In the genomic region with DNA sequence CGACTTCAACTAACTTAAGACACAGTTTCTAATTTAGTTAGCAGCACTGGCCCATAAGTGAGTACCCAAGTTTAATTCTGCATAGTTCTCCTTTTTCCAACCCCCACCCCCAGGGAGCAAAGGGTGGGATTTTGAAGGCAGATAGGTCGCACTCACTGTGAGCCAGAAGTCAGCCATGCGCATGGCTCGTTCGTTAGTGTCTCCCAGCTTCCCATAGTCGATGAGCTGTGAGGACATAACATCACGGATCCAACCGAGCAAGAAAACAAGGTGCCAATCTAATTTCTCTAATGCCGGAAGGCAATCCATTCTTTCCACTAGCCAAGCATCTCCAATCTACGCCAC, we compare ENCODE assay signal across 8 cellular contexts. TPM values are rescaled to one million over a fixed set of nuclear protein-coding genes. Genes with fewer than 3 reads are reported as not detected.
DNase-seq lines count a peak whose midpoint lies in the region; ATAC-seq and TF ChIP-seq lines count a peak whose summit lies in the region.

No MANE protein-coding gene starts in this region.

- no peaks in the 10 kb centered on the region for H3K27me3 ChIP-seq in ACC112 (ENCODE audit: insufficient read depth, low read length)
- no peaks in the 10 kb centered on the region for H3K27me3 ChIP-seq in psoas muscle (ENCODE audit: insufficient read depth in 3 of 3, low read length in 2 of 3)

- DNase-seq in fibroblast of the aortic adventitia (ENCODE audit: low read depth) = no peak
- DNase-seq in psoas muscle = no peak
- DNase-seq in occipital lobe (lab: John Stamatoyannopoulos, UW) = no peak
- no peak for DNase-seq in COLO668 (lab: John Stamatoyannopoulos, UW; ENCODE audit: unreplicated experiment)

- H2AFZ ChIP-seq in ACC112 (ENCODE audit: low read length, unreplicated experiment) = peak overlapping the region; percentile 86

- H3K4me1 ChIP-seq in ACC112 (ENCODE audit: control insufficient read depth, insufficient read depth, low read length, unreplicated experiment) (peaks cover 16% of the 10 kb centered on the region), psoas muscle (peaks cover 14% of the 10 kb centered on the region)

- H3K4me3 ChIP-seq in ACC112 (ENCODE audit: low read depth, low read length) (peak overlapping the region; percentile 99), fibroblast of the aortic adventitia (ENCODE audit: low read depth, low read length) (peak overlapping the region; percentile 99), psoas muscle (peak overlapping the region; percentile 96)

- peak overlapping the region; percentile 30 for H3K27ac ChIP-seq in ACC112 (ENCODE audit: low read depth, low read length)
- H3K27ac ChIP-seq in psoas muscle = peak overlapping the region; percentile 82

- 0 to 1% (median 0%) methylated on average over 10 of the region's 10 CpGs for WGBS in psoas muscle, 3 donors

- no peaks in the 10 kb centered on the region for H3K9me3 ChIP-seq in psoas muscle

- no peak for TF ChIP-seq CTCF in fibroblast of the aortic adventitia (IDR thresholded peaks at IDR 0.05; ENCODE audit: insufficient read depth, low read length)
- no peak for TF ChIP-seq CTCF in psoas muscle (IDR thresholded peaks at IDR 0.05)

- H3K79me2 ChIP-seq in ACC112 (ENCODE audit: control insufficient read depth, insufficient read depth, low read length, unreplicated experiment) = peaks cover 28% of the 10 kb centered on the region

- ATAC-seq in GM21619 (IDR thresholded peaks at IDR 0.05; ENCODE audit: unreplicated experiment) = peak; percentile 4
- peak; percentile 9; the same call in 2 of the 3 replicates for ATAC-seq in SK-N-SH treated with all-trans-retinoic acid at 6 μM for 48 hours
- peak in 2 of 4 donors; percentile 1 to 7 for ATAC-seq in psoas muscle
- no peak for ATAC-seq in GM21786 (IDR thresholded peaks at IDR 0.05; ENCODE audit: unreplicated experiment)

- H3K36me3 ChIP-seq in ACC112 (ENCODE audit: insufficient read depth, low read length) = peaks cover 14% of the 10 kb centered on the region
- peaks cover 4 to 22% of the 10 kb centered on the region in 2 donors for H3K36me3 ChIP-seq in psoas muscle (ENCODE audit: insufficient read depth in 1 of 2, low read depth in 1 of 2)

- intact Hi-C loops in psoas muscle (cut with DNase I) = loop anchor here (2.0 to 5.0 kb wide), 3 partner anchors 64 to 150 kb away; a partner anchor contains a TSS

TF ChIP-seq in SK-N-SH treated with all-trans-retinoic acid at 6 μM for 48 hours, 23 proteins besides CTCF, POLR2A, EP300 and RAD21:
- TF ChIP-seq RARB (CRISPR knock-in tag; IDR thresholded peaks at IDR 0.05) (no peak), CSDC2 (CRISPR knock-in tag; IDR thresholded peaks at IDR 0.05) (no peak), SNAI2 (CRISPR knock-in tag; IDR thresholded peaks at IDR 0.05) (no peak), ZFP3 (CRISPR knock-in tag; IDR thresholded peaks at IDR 0.05) (no peak), ARNTL (CRISPR knock-in tag; IDR thresholded peaks at IDR 0.05; ENCODE audit: borderline replicate concordance, low read depth) (no peak), ISL1 (CRISPR knock-in tag; IDR thresholded peaks at IDR 0.05) (no peak)
- TF ChIP-seq, protein P1, sequence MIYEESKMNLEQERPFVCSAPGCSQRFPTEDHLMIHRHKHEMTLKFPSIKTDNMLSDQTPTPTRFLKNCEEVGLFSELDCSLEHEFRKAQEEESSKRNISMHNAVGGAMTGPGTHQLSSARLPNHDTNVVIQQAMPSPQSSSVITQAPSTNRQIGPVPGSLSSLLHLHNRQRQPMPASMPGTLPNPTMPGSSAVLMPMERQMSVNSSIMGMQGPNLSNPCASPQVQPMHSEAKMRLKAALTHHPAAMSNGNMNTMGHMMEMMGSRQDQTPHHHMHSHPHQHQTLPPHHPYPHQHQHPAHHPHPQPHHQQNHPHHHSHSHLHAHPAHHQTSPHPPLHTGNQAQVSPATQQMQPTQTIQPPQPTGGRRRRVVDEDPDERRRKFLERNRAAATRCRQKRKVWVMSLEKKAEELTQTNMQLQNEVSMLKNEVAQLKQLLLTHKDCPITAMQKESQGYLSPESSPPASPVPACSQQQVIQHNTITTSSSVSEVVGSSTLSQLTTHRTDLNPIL (CRISPR knock-in tag; IDR thresholded peaks at IDR 0.05; ENCODE audit: low read depth) = no peak
- TF ChIP-seq, protein P2, sequence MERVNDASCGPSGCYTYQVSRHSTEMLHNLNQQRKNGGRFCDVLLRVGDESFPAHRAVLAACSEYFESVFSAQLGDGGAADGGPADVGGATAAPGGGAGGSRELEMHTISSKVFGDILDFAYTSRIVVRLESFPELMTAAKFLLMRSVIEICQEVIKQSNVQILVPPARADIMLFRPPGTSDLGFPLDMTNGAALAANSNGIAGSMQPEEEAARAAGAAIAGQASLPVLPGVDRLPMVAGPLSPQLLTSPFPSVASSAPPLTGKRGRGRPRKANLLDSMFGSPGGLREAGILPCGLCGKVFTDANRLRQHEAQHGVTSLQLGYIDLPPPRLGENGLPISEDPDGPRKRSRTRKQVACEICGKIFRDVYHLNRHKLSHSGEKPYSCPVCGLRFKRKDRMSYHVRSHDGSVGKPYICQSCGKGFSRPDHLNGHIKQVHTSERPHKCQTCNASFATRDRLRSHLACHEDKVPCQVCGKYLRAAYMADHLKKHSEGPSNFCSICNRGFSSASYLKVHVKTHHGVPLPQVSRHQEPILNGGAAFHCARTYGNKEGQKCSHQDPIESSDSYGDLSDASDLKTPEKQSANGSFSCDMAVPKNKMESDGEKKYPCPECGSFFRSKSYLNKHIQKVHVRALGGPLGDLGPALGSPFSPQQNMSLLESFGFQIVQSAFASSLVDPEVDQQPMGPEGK (CRISPR knock-in tag; IDR thresholded peaks at IDR 0.05; ENCODE audit: borderline replicate concordance) = no peak
- TF ChIP-seq, protein P3, sequence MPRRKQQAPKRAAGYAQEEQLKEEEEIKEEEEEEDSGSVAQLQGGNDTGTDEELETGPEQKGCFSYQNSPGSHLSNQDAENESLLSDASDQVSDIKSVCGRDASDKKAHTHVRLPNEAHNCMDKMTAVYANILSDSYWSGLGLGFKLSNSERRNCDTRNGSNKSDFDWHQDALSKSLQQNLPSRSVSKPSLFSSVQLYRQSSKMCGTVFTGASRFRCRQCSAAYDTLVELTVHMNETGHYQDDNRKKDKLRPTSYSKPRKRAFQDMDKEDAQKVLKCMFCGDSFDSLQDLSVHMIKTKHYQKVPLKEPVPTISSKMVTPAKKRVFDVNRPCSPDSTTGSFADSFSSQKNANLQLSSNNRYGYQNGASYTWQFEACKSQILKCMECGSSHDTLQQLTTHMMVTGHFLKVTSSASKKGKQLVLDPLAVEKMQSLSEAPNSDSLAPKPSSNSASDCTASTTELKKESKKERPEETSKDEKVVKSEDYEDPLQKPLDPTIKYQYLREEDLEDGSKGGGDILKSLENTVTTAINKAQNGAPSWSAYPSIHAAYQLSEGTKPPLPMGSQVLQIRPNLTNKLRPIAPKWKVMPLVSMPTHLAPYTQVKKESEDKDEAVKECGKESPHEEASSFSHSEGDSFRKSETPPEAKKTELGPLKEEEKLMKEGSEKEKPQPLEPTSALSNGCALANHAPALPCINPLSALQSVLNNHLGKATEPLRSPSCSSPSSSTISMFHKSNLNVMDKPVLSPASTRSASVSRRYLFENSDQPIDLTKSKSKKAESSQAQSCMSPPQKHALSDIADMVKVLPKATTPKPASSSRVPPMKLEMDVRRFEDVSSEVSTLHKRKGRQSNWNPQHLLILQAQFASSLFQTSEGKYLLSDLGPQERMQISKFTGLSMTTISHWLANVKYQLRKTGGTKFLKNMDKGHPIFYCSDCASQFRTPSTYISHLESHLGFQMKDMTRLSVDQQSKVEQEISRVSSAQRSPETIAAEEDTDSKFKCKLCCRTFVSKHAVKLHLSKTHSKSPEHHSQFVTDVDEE (CRISPR knock-in tag; IDR thresholded peaks at IDR 0.05) = no peak
- TF ChIP-seq, protein P4, sequence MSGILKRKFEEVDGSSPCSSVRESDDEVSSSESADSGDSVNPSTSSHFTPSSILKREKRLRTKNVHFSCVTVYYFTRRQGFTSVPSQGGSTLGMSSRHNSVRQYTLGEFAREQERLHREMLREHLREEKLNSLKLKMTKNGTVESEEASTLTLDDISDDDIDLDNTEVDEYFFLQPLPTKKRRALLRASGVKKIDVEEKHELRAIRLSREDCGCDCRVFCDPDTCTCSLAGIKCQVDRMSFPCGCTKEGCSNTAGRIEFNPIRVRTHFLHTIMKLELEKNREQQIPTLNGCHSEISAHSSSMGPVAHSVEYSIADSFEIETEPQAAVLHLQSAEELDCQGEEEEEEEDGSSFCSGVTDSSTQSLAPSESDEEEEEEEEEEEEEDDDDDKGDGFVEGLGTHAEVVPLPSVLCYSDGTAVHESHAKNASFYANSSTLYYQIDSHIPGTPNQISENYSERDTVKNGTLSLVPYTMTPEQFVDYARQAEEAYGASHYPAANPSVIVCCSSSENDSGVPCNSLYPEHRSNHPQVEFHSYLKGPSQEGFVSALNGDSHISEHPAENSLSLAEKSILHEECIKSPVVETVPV (CRISPR knock-in tag; IDR thresholded peaks at IDR 0.05) = no peak

RNA-seq across cellular contexts. Expression of a gene that starts 0.6 kb away (rescaled TPM):
- total RNA-seq in fibroblast of the aortic adventitia (ENCODE audit: low replicate concordance) = 26.6 and 49.1 TPM in 2 replicates
- total RNA-seq in psoas muscle = 10 to 100 TPM; 27.2 to 44.8 (median 38.8) TPM
- polyA plus RNA-seq in psoas muscle = 10 to 100 TPM; 43.0 to 95.6 (median 47.0) TPM
- 22.3 TPM for total RNA-seq in occipital lobe

RNA-seq across cellular contexts. Expression of a gene that starts 27.0 kb away (rescaled TPM):
- total RNA-seq in fibroblast of the aortic adventitia (ENCODE audit: low replicate concordance) (5.2 and 19.0 TPM in 2 replicates), psoas muscle (1 to 10 TPM; 3.2 to 7.2 (median 5.4) TPM), occipital lobe (49.9 TPM)
- polyA plus RNA-seq in psoas muscle = 1 to 10 TPM in 2 of 3 donors, under 1 TPM in 1; 0.98 to 1.7 (median 1.1) TPM
